In genomic region chr21:45366931-45367401, GRCh38 we compare ENCODE assay signal across 1 cellular context.
TF ChIP-seq lines count a peak whose summit lies in the region.

No MANE protein-coding gene starts in this region.

TF ChIP-seq in HepG2, 621 proteins besides CTCF, POLR2A, EP300 and RAD21 (continued from another document and continues in another):
- no peak for TF ChIP-seq ZNF646 (CRISPR knock-in tag; IDR thresholded peaks at IDR 0.05)
- peak; percentile 69; the same call in 1 of the 2 replicates for TF ChIP-seq JUND (CRISPR knock-in tag; IDR thresholded peaks at IDR 0.05)
- TF ChIP-seq MNT (IDR thresholded peaks at IDR 0.05) = no peak
- TF ChIP-seq ZNF24 (IDR thresholded peaks at IDR 0.05) = no peak
- no peak for TF ChIP-seq KAT8 (CRISPR knock-in tag; IDR thresholded peaks at IDR 0.05)
- no peak for TF ChIP-seq ZNF784 (CRISPR knock-in tag; IDR thresholded peaks at IDR 0.05; ENCODE audit: borderline replicate concordance)
- no peak for TF ChIP-seq PLSCR1 (CRISPR knock-in tag; IDR thresholded peaks at IDR 0.05; ENCODE audit: borderline replicate concordance)
- TF ChIP-seq GATAD2A (CRISPR knock-in tag; IDR thresholded peaks at IDR 0.05) = 0 out of 2 replicates have a peak, but pooled peaks have one; percentile 32
- TF ChIP-seq AKNA (CRISPR knock-in tag; IDR thresholded peaks at IDR 0.05; ENCODE audit: borderline replicate concordance) = no peak
- TF ChIP-seq DZIP1 (CRISPR knock-in tag; IDR thresholded peaks at IDR 0.05) = no peak
- TF ChIP-seq ZFX (CRISPR knock-in tag; IDR thresholded peaks at IDR 0.05; ENCODE audit: low read depth) = peak; percentile 84
- TF ChIP-seq FOXA1 (IDR thresholded peaks at IDR 0.05) = no peak
- TF ChIP-seq FOXA1 (CRISPR knock-in tag; IDR thresholded peaks at IDR 0.05) = no peak
- no peak for TF ChIP-seq THYN1 (CRISPR knock-in tag; IDR thresholded peaks at IDR 0.05; ENCODE audit: borderline replicate concordance, low read depth)
- no peak; the same call in 1 of the 2 replicates for TF ChIP-seq WIZ (CRISPR knock-in tag; IDR thresholded peaks at IDR 0.05)
- peak; percentile 46; the same call in 1 of the 2 replicates for TF ChIP-seq PITX1 (CRISPR knock-in tag; IDR thresholded peaks at IDR 0.05)
- TF ChIP-seq ZNF547 (CRISPR knock-in tag; IDR thresholded peaks at IDR 0.05) = no peak
- TF ChIP-seq EED (CRISPR knock-in tag; IDR thresholded peaks at IDR 0.05) = no peak
- 0 out of 2 replicates have a peak, but pooled peaks have one; percentile 28 for TF ChIP-seq ZNF574 (CRISPR knock-in tag; IDR thresholded peaks at IDR 0.05)
- no peak for TF ChIP-seq ZNF740 (CRISPR knock-in tag; IDR thresholded peaks at IDR 0.05)
- 0 out of 2 replicates have a peak, but pooled peaks have one; percentile 5 for TF ChIP-seq ISL2 (CRISPR knock-in tag; IDR thresholded peaks at IDR 0.05)
- no peak for TF ChIP-seq ZFP82 (CRISPR knock-in tag; IDR thresholded peaks at IDR 0.05; ENCODE audit: borderline replicate concordance)
- TF ChIP-seq ZNF441 (CRISPR knock-in tag; IDR thresholded peaks at IDR 0.05; ENCODE audit: borderline replicate concordance) = no peak
- TF ChIP-seq HIVEP1 (CRISPR knock-in tag; IDR thresholded peaks at IDR 0.05) = no peak
- TF ChIP-seq PCBP1 (IDR thresholded peaks at IDR 0.05; ENCODE audit: borderline replicate concordance, low read depth, low read length) = no peak
- no peak for TF ChIP-seq PHF20 (CRISPR knock-in tag; IDR thresholded peaks at IDR 0.05)
- TF ChIP-seq ERF (CRISPR knock-in tag; IDR thresholded peaks at IDR 0.05) = peak; percentile 14; the same call in 1 of the 2 replicates
- no peak for TF ChIP-seq SNRNP70 (IDR thresholded peaks at IDR 0.05; ENCODE audit: low read depth, low read length)
- TF ChIP-seq KMT2A (CRISPR knock-in tag; IDR thresholded peaks at IDR 0.05) = no peak
- no peak for TF ChIP-seq ZNF878 (CRISPR knock-in tag; IDR thresholded peaks at IDR 0.05)
- TF ChIP-seq KDM2A (CRISPR knock-in tag; IDR thresholded peaks at IDR 0.05; ENCODE audit: borderline replicate concordance, low read depth) = peak; percentile 62; the same call in 1 of the 2 replicates
- TF ChIP-seq ZNF136 (CRISPR knock-in tag; IDR thresholded peaks at IDR 0.05; ENCODE audit: low read depth) = no peak
- no peak for TF ChIP-seq DPF2 (CRISPR knock-in tag; IDR thresholded peaks at IDR 0.05; ENCODE audit: borderline replicate concordance, low read depth)
- no peak for TF ChIP-seq SOX6 (IDR thresholded peaks at IDR 0.05)
- TF ChIP-seq SOX6 (CRISPR knock-in tag; IDR thresholded peaks at IDR 0.05) = no peak
- TF ChIP-seq FIP1L1 (IDR thresholded peaks at IDR 0.05; ENCODE audit: borderline replicate concordance, insufficient read depth, low read depth, low read length) = no peak
- peak; percentile 80; the same call in 1 of the 2 replicates for TF ChIP-seq DMTF1 (CRISPR knock-in tag; IDR thresholded peaks at IDR 0.05)
